Comparison of ENCODE assay signal across 9 cellular contexts in the genomic region with DNA sequence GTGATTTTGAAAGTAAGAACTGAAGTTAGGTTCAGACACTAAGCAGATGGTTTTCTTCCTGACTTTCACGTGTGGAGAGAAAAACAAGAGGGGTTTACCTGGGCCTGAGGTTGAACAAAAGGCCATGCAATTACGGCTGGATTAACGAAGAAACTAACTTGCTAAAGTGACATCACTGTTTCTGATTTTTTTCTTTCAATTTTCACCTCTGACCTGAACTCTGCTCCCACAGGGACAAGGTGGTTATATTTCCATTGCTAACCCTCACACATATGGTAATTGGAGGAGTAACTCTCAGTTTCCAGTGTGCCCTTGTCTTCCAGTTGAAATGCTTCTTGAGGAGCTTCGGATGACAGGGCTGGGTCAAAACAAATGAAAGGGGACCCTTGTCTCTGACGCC. TPM values are rescaled to one million over a fixed set of nuclear protein-coding genes. Genes with fewer than 3 reads are reported as not detected.
DNase-seq lines count a peak whose midpoint lies in the region; ATAC-seq and TF ChIP-seq lines count a peak whose summit lies in the region.
"Had no signal": no experiment of that assay in that cellular context is flagged by ENCODE, and none has a peak within 500 bp of the region (broad histone marks: within the 10 kb centered on the region; RNA-seq: fewer than 3 reads in every experiment).

No MANE protein-coding gene starts in this region.

- no peak overlapping the region for H3K4me3 ChIP-seq in left lung

- H3K4me1 Mint-ChIP-seq in activated T-cell treated with anti-CD3 and anti-CD28 coated beads, Interleukin-2, amount 50 U/mL, for 72 hours (ENCODE audit: low read depth) = peaks cover 80% of the 10 kb centered on the region
- peaks cover 71% of the 10 kb centered on the region for H3K4me1 Mint-ChIP-seq in activated T-helper 1 cell treated with anti-CD3 and anti-CD28 coated beads, Interleukin-12 subunit alpha, Interleukin-12 subunit beta, Interleukin-2, Interleukin-4 antibody, amounts not matched to agents 30 ng/mL and 10 ng/mL and 1 ng/mL, durations not matched to agents 14 hours and 24 hours and 36 hours (ENCODE audit: low read depth)

- peak overlapping the region; percentile 56 to 83 for H3K4me3 Mint-ChIP-seq in activated T-cell treated with anti-CD3 and anti-CD28 coated beads, Interleukin-2, amount 50 U/mL, for 72 hours
- H3K4me3 Mint-ChIP-seq in activated T-helper 1 cell treated with anti-CD3 and anti-CD28 coated beads, Interleukin-12 subunit alpha, Interleukin-12 subunit beta, Interleukin-2, Interleukin-4 antibody, amounts not matched to agents 30 ng/mL and 10 ng/mL and 1 ng/mL, durations not matched to agents 14 hours and 24 hours and 36 hours = peak overlapping the region; percentile 66

- no peaks in the 10 kb centered on the region for H3K36me3 ChIP-seq in left lung

- no peak for TF ChIP-seq CTCF in left lung (IDR thresholded peaks at IDR 0.05)

- no peaks in the 10 kb centered on the region for H3K9me3 ChIP-seq in left lung

- no peaks in the 10 kb centered on the region for H3K27me3 Mint-ChIP-seq in activated T-cell treated with anti-CD3 and anti-CD28 coated beads, Interleukin-2, amount 50 U/mL, for 72 hours (ENCODE audit: low read depth)
- no peaks in the 10 kb centered on the region for H3K27me3 Mint-ChIP-seq in activated T-helper 1 cell treated with anti-CD3 and anti-CD28 coated beads, Interleukin-12 subunit alpha, Interleukin-12 subunit beta, Interleukin-2, Interleukin-4 antibody, amounts not matched to agents 30 ng/mL and 10 ng/mL and 1 ng/mL, durations not matched to agents 14 hours and 24 hours and 36 hours (ENCODE audit: insufficient read depth)

- intact Hi-C loops in activated T-helper 1 cell treated with anti-CD3 and anti-CD28 coated beads, Interleukin-12 subunit alpha, Interleukin-12 subunit beta, Interleukin-2, Interleukin-4 antibody, amounts not matched to agents 30 ng/mL and 10 ng/mL and 1 ng/mL, durations not matched to agents 14 hours and 24 hours and 36 hours (cut with micrococcal nuclease) = no loop called here
- intact Hi-C loops in left lung (cut with DNase I) = loop anchor here in 1 of 2 donors (10.0 kb wide), 1 partner anchor 101 kb away; no protein-coding TSS in a partner anchor

- H3K9me3 Mint-ChIP-seq in activated T-cell treated with anti-CD3 and anti-CD28 coated beads, Interleukin-2, amount 50 U/mL, for 72 hours = no peaks in the 10 kb centered on the region
- H3K9me3 Mint-ChIP-seq in activated T-helper 1 cell treated with anti-CD3 and anti-CD28 coated beads, Interleukin-12 subunit alpha, Interleukin-12 subunit beta, Interleukin-2, Interleukin-4 antibody, amounts not matched to agents 30 ng/mL and 10 ng/mL and 1 ng/mL, durations not matched to agents 14 hours and 24 hours and 36 hours = no peaks in the 10 kb centered on the region

- H3K27me3 ChIP-seq in left lung = no peaks in the 10 kb centered on the region

- peaks cover 20 to 74% of the 10 kb centered on the region in 2 donors for H3K4me1 ChIP-seq in left lung

- peak overlapping the region; percentile 97 for H3K27ac Mint-ChIP-seq in activated T-cell treated with anti-CD3 and anti-CD28 coated beads, Interleukin-2, amount 50 U/mL, for 72 hours
- H3K27ac Mint-ChIP-seq in activated T-helper 1 cell treated with anti-CD3 and anti-CD28 coated beads, Interleukin-12 subunit alpha, Interleukin-12 subunit beta, Interleukin-2, Interleukin-4 antibody, amounts not matched to agents 30 ng/mL and 10 ng/mL and 1 ng/mL, durations not matched to agents 14 hours and 24 hours and 36 hours = peak overlapping the region; percentile 88

- H3K27ac ChIP-seq in left lung (peak overlapping the region; percentile 75 to 77), temporal lobe (ENCODE audit: low read depth, low read length) (peak overlapping the region; percentile 9)

- DNase-seq in activated T-cell treated with anti-CD3 and anti-CD28 coated beads, Interleukin-2, amount 50 U/mL, for 72 hours = no peak
- no peak for DNase-seq in activated T-cell treated with anti-CD3 and anti-CD28 coated beads, Interleukin-2, amount 50 U/mL, for 1 hour
- DNase-seq in activated T-helper 1 cell treated with anti-CD3 and anti-CD28 coated beads, Interleukin-12 subunit alpha, Interleukin-12 subunit beta, Interleukin-2, Interleukin-4 antibody, amounts not matched to agents 30 ng/mL and 10 ng/mL and 1 ng/mL, durations not matched to agents 14 hours and 24 hours and 36 hours (ENCODE audit: low spot score) = no peak
- DNase-seq in left lung = no peak
- no peak for DNase-seq in central memory CD4-positive, alpha-beta T cell
- no peak for DNase-seq in NCI-H69 (lab: John Stamatoyannopoulos, UW)
- DNase-seq: NCI-H2081 treated with DMSO at 0.1 percent for 48 hours had no signal

- no peak for ATAC-seq in activated T-cell treated with anti-CD3 and anti-CD28 coated beads, Interleukin-2, amount 50 U/mL, for 72 hours (replicated peaks in 1 of 2)
- no peak for ATAC-seq in left lung
- no peak for ATAC-seq in HG02840 (IDR thresholded peaks at IDR 0.05; ENCODE audit: low FRiP score, unreplicated experiment)

- H3K36me3 Mint-ChIP-seq in activated T-cell treated with anti-CD3 and anti-CD28 coated beads, Interleukin-2, amount 50 U/mL, for 72 hours (ENCODE audit: insufficient read depth in 2 of 2) = peaks cover 9 to 13% of the 10 kb centered on the region in 2 donors
- peaks cover 38% of the 10 kb centered on the region for H3K36me3 Mint-ChIP-seq in activated T-helper 1 cell treated with anti-CD3 and anti-CD28 coated beads, Interleukin-12 subunit alpha, Interleukin-12 subunit beta, Interleukin-2, Interleukin-4 antibody, amounts not matched to agents 30 ng/mL and 10 ng/mL and 1 ng/mL, durations not matched to agents 14 hours and 24 hours and 36 hours (ENCODE audit: low read depth)

RNA-seq across cellular contexts. Expression of gene MSN, which starts 38.0 kb away (rescaled TPM):
- total RNA-seq in activated T-cell treated with anti-CD3 and anti-CD28 coated beads, Interleukin-2, amount 50 U/mL, for 72 hours = 100 to 1,000 TPM; 281 to 298 TPM
- 479 and 484 TPM in 2 replicates for total RNA-seq in activated T-helper 1 cell treated with anti-CD3 and anti-CD28 coated beads, Interleukin-12 subunit alpha, Interleukin-12 subunit beta, Interleukin-2, Interleukin-4 antibody, amounts not matched to agents 30 ng/mL and 10 ng/mL and 1 ng/mL, durations not matched to agents 14 hours and 24 hours and 36 hours
- total RNA-seq in left lung (100 to 1,000 TPM; 503 to 543 TPM), temporal lobe (21.6 TPM)

Comparison
In these comparisons a context has a peak if more than half of its experiments do, and no peak if none do; other contexts are left out.
1. RNA of gene MSN, which starts 38.0 kb away (total RNA-seq): 503 to 543 TPM in left lung, 479 to 484 TPM in activated T-helper 1 cell treated with anti-CD3 and anti-CD28 coated beads, Interleukin-12 subunit alpha, Interleukin-12 subunit beta, Interleukin-2, Interleukin-4 antibody, amounts not matched to agents 30 ng/mL and 10 ng/mL and 1 ng/mL, durations not matched to agents 14 hours and 24 hours and 36 hours and 281 to 298 TPM in activated T-cell treated with anti-CD3 and anti-CD28 coated beads, Interleukin-2, amount 50 U/mL, for 72 hours; 21.6 TPM in temporal lobe (single experiment); every median in the first group is over 10 times any median in the second.